8 cellular contexts compared by ENCODE assay signal in genomic region chr4:67700874-67701850, GRCh38.
DNase-seq lines count a peak whose midpoint lies in the region; ATAC-seq lines count a peak whose summit lies in the region.

TSS of gene UBA6 (minus strand) at chr4:67701155. CDS start at chr4:67701119, 36 bp downstream.

- no peaks in the 10 kb centered on the region for H3K27me3 ChIP-seq in BLaER1 treated with 17β-estradiol and CSF1 and Interleukin-3, amounts not matched to agents 10 nM and 100 nM

- H3K9ac ChIP-seq in BLaER1 treated with 17β-estradiol and CSF1 and Interleukin-3, amounts not matched to agents 10 nM and 100 nM, result peak within 1 kb of the TSS; percentile 85 to 98 (median 89)

- H4K20me1 ChIP-seq in BLaER1 treated with 17β-estradiol and CSF1 and Interleukin-3, amounts not matched to agents 10 nM and 100 nM, result peaks cover 0 to 29% (median 8%) of the 10 kb centered on the region in 11 experiments; a peak in 12 of 22 replicates

- peak; percentile 98 for ATAC-seq in HG03460 (IDR thresholded peaks at IDR 0.05; ENCODE audit: unreplicated experiment)

- peaks cover 12 to 77% (median 35%) of the 10 kb centered on the region in 10 experiments for H3K4me1 ChIP-seq in BLaER1 treated with 17β-estradiol and CSF1 and Interleukin-3, amounts not matched to agents 10 nM and 100 nM

- peak within 1 kb of the TSS; percentile 79 to 97 (median 87) for H3K27ac ChIP-seq in BLaER1 treated with 17β-estradiol and CSF1 and Interleukin-3, amounts not matched to agents 10 nM and 100 nM
- peak within 1 kb of the TSS; percentile 50 for H3K27ac ChIP-seq in cingulate gyrus (ENCODE audit: low read depth, low read length)

- DNase-seq in GM19240 (ENCODE audit: insufficient read length, low spot score), result peak; percentile 73
- peak; percentile 57 for DNase-seq in NCI-H524 treated with DMSO at 0.1 percent for 48 hours (lab: John Stamatoyannopoulos, UW)
- peak; percentile 94 to 96 for DNase-seq in activated CD4-positive, alpha-beta T cell treated with anti-CD3 and anti-CD28 coated beads for 4 hours
- peak; percentile 98 for DNase-seq in kidney tubule cell (ENCODE audit: low spot score)
- DNase-seq in stimulated activated CD4-positive, alpha-beta T cell treated with anti-CD3 and anti-CD28 coated beads, Interleukin-1b, Interleukin-23, amount 100 ng/mL, for 24 hours (ENCODE audit: low read depth in 4 of 4, low spot score in 1 of 4), result peak; percentile 91 to 95 (median 94)

- H3K36me3 ChIP-seq in BLaER1 treated with 17β-estradiol and CSF1 and Interleukin-3, amounts not matched to agents 10 nM and 100 nM, result peaks cover 6 to 34% (median 24%) of the 10 kb centered on the region in 11 experiments; a peak in 17 of 22 replicates

- peak within 1 kb of the TSS; percentile 77 to 96 (median 87) for H3K4me2 ChIP-seq in BLaER1 treated with 17β-estradiol and CSF1 and Interleukin-3, amounts not matched to agents 10 nM and 100 nM

- peak within 1 kb of the TSS; percentile 73 to 99 (median 89) for H3K4me3 ChIP-seq in BLaER1 treated with 17β-estradiol and CSF1 and Interleukin-3, amounts not matched to agents 10 nM and 100 nM

- peaks cover 2 to 20% (median 11%) of the 10 kb centered on the region in 11 experiments; a peak in 21 of 22 replicates for H3K9me3 ChIP-seq in BLaER1 treated with 17β-estradiol and CSF1 and Interleukin-3, amounts not matched to agents 10 nM and 100 nM (replicated peaks in 1 of 11)

Comparison
In these comparisons a context has a peak if more than half of its experiments do, and no peak if none do; other contexts are left out.
1. Peak in every context shown above with its lines: DNase-seq, ATAC-seq, H3K4me3 ChIP-seq and H3K27ac ChIP-seq.